ENCODE assay signal across 1 cellular context in the genomic region with DNA sequence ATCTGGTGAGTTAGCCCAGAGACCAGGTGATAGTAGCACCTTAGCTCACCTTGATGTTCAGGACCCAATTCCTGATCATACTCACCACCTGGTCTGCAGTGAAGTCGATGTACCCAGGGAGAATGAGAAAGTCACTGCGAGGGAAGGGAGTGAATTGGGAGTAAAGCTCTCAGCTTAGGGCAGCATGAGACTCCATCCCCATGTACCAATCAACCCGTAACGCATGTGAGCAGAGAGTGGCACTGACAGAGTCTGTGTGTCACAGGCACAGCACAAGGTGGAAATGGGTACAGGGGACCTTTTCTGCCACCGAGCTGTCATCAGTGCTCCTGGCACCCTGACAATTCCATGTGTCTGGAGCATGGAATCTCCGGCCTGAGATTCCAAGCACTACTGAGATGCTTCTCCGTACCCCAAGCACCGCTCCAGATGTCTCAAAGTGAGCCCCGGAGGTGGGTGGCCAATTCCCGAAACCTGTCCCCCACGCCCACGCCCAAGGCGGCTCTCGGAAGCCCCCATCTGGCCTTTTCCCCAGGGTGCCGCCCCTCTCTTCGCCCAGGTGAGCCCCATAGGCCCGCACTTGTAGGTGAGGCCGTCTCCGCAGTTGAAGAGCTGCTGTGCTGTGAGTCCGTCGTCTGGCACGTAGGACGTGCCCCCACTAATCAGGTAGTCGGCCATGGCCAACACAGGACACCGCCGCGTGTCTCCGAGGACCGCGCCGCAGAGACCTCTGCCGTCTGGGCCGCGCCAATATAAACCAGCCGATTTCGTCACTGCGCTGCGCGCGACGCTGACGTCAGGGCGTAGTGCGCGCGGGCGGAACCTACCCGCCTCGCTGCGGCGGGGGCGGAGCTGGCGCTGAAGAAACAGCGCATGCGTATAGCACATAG.
TF ChIP-seq lines count a peak whose summit lies in the region.

A gene (minus strand): TSS at position 726 of the 890 bp plus-strand sequence. CDS start 48 bp downstream, at position 678.

TF ChIP-seq in HepG2, 621 proteins besides CTCF, POLR2A, EP300 and RAD21 (continued from another document and continues in another):
- TF ChIP-seq, protein P1, sequence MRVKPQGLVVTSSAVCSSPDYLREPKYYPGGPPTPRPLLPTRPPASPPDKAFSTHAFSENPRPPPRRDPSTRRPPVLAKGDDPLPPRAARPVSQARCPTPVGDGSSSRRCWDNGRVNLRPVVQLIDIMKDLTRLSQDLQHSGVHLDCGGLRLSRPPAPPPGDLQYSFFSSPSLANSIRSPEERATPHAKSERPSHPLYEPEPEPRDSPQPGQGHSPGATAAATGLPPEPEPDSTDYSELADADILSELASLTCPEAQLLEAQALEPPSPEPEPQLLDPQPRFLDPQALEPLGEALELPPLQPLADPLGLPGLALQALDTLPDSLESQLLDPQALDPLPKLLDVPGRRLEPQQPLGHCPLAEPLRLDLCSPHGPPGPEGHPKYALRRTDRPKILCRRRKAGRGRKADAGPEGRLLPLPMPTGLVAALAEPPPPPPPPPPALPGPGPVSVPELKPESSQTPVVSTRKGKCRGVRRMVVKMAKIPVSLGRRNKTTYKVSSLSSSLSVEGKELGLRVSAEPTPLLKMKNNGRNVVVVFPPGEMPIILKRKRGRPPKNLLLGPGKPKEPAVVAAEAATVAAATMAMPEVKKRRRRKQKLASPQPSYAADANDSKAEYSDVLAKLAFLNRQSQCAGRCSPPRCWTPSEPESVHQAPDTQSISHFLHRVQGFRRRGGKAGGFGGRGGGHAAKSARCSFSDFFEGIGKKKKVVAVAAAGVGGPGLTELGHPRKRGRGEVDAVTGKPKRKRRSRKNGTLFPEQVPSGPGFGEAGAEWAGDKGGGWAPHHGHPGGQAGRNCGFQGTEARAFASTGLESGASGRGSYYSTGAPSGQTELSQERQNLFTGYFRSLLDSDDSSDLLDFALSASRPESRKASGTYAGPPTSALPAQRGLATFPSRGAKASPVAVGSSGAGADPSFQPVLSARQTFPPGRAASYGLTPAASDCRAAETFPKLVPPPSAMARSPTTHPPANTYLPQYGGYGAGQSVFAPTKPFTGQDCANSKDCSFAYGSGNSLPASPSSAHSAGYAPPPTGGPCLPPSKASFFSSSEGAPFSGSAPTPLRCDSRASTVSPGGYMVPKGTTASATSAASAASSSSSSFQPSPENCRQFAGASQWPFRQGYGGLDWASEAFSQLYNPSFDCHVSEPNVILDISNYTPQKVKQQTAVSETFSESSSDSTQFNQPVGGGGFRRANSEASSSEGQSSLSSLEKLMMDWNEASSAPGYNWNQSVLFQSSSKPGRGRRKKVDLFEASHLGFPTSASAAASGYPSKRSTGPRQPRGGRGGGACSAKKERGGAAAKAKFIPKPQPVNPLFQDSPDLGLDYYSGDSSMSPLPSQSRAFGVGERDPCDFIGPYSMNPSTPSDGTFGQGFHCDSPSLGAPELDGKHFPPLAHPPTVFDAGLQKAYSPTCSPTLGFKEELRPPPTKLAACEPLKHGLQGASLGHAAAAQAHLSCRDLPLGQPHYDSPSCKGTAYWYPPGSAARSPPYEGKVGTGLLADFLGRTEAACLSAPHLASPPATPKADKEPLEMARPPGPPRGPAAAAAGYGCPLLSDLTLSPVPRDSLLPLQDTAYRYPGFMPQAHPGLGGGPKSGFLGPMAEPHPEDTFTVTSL (CRISPR knock-in tag; IDR thresholded peaks at IDR 0.05; ENCODE audit: borderline replicate concordance) = peak; percentile 28; the same call in 1 of the 2 replicates
- 0 out of 2 replicates have a peak, but pooled peaks have one; percentile 22 for TF ChIP-seq RELA (CRISPR knock-in tag; IDR thresholded peaks at IDR 0.05)
- TF ChIP-seq, protein P2, sequence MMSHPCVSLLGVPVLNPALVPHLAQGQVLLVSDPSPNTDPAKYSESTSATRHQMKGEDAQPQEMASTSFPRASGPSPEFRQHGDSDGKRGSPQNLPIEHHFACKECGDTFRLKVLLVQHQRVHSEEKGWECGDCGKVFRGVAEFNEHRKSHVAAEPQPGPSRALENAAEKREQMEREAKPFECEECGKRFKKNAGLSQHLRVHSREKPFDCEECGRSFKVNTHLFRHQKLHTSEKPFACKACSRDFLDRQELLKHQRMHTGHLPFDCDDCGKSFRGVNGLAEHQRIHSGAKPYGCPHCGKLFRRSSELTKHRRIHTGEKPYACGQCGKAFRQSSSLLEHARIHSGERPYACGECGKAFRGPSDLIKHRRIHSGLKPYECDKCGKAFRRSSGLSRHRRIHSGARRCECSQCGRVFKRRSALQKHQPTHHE (CRISPR knock-in tag; IDR thresholded peaks at IDR 0.05; ENCODE audit: borderline replicate concordance) = peak; percentile 71; the same call in 1 of the 2 replicates
- TF ChIP-seq, protein P3, sequence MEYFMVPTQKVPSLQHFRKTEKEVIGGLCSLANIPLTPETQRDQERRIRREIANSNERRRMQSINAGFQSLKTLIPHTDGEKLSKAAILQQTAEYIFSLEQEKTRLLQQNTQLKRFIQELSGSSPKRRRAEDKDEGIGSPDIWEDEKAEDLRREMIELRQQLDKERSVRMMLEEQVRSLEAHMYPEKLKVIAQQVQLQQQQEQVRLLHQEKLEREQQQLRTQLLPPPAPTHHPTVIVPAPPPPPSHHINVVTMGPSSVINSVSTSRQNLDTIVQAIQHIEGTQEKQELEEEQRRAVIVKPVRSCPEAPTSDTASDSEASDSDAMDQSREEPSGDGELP (IDR thresholded peaks at IDR 0.05; ENCODE audit: borderline replicate concordance, low read depth) = peak; percentile 43; the same call in 1 of the 2 replicates
- TF ChIP-seq, protein P4, sequence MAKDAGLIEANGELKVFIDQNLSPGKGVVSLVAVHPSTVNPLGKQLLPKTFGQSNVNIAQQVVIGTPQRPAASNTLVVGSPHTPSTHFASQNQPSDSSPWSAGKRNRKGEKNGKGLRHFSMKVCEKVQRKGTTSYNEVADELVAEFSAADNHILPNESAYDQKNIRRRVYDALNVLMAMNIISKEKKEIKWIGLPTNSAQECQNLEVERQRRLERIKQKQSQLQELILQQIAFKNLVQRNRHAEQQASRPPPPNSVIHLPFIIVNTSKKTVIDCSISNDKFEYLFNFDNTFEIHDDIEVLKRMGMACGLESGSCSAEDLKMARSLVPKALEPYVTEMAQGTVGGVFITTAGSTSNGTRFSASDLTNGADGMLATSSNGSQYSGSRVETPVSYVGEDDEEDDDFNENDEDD (CRISPR knock-in tag; IDR thresholded peaks at IDR 0.05; ENCODE audit: borderline replicate concordance) = peak; percentile 95
- TF ChIP-seq ZNF550 (CRISPR knock-in tag; IDR thresholded peaks at IDR 0.05; ENCODE audit: borderline replicate concordance) = no peak
- TF ChIP-seq NCOA5 (CRISPR knock-in tag; IDR thresholded peaks at IDR 0.05) = peak; percentile 21
- peak; percentile 64; the same call in 1 of the 2 replicates for TF ChIP-seq JUN (CRISPR knock-in tag; IDR thresholded peaks at IDR 0.05)
- TF ChIP-seq ARNT2 (CRISPR knock-in tag; IDR thresholded peaks at IDR 0.05; ENCODE audit: low read depth) = peak; percentile 95
- no peak for TF ChIP-seq ZNF572 (CRISPR knock-in tag; IDR thresholded peaks at IDR 0.05)
- no peak for TF ChIP-seq SNRNP70 (IDR thresholded peaks at IDR 0.05; ENCODE audit: low read depth, low read length)
- 0 out of 2 replicates have a peak, but pooled peaks have one; percentile 92 for TF ChIP-seq ZNF333 (CRISPR knock-in tag; IDR thresholded peaks at IDR 0.05; ENCODE audit: borderline replicate concordance)
- TF ChIP-seq ZBTB20 (CRISPR knock-in tag; IDR thresholded peaks at IDR 0.05; ENCODE audit: borderline replicate concordance, low read depth) = 0 out of 2 replicates have a peak, but pooled peaks have one; percentile 74
- peak; percentile 88; the same call in 1 of the 2 replicates for TF ChIP-seq ZBTB38 (CRISPR knock-in tag; IDR thresholded peaks at IDR 0.05)
- TF ChIP-seq YEATS2 (CRISPR knock-in tag; IDR thresholded peaks at IDR 0.05; ENCODE audit: borderline replicate concordance) = peak; percentile 99
- no peak for TF ChIP-seq DPF2 (CRISPR knock-in tag; IDR thresholded peaks at IDR 0.05; ENCODE audit: borderline replicate concordance, low read depth)
- TF ChIP-seq ZEB1 (IDR thresholded peaks at IDR 0.05; ENCODE audit: insufficient replicate concordance, low read depth) = no peak
- TF ChIP-seq, protein P5, sequence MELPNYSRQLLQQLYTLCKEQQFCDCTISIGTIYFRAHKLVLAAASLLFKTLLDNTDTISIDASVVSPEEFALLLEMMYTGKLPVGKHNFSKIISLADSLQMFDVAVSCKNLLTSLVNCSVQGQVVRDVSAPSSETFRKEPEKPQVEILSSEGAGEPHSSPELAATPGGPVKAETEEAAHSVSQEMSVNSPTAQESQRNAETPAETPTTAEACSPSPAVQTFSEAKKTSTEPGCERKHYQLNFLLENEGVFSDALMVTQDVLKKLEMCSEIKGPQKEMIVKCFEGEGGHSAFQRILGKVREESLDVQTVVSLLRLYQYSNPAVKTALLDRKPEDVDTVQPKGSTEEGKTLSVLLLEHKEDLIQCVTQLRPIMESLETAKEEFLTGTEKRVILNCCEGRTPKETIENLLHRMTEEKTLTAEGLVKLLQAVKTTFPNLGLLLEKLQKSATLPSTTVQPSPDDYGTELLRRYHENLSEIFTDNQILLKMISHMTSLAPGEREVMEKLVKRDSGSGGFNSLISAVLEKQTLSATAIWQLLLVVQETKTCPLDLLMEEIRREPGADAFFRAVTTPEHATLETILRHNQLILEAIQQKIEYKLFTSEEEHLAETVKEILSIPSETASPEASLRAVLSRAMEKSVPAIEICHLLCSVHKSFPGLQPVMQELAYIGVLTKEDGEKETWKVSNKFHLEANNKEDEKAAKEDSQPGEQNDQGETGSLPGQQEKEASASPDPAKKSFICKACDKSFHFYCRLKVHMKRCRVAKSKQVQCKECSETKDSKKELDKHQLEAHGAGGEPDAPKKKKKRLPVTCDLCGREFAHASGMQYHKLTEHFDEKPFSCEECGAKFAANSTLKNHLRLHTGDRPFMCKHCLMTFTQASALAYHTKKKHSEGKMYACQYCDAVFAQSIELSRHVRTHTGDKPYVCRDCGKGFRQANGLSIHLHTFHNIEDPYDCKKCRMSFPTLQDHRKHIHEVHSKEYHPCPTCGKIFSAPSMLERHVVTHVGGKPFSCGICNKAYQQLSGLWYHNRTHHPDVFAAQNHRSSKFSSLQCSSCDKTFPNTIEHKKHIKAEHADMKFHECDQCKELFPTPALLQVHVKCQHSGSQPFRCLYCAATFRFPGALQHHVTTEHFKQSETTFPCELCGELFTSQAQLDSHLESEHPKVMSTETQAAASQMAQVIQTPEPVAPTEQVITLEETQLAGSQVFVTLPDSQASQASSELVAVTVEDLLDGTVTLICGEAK (IDR thresholded peaks at IDR 0.05) = no peak
- TF ChIP-seq, protein P5 (CRISPR knock-in tag; IDR thresholded peaks at IDR 0.05) = peak; percentile 93
- TF ChIP-seq SKI (IDR thresholded peaks at IDR 0.05; ENCODE audit: partially characterized antibody) = peak; percentile 82
- TF ChIP-seq, protein P6, sequence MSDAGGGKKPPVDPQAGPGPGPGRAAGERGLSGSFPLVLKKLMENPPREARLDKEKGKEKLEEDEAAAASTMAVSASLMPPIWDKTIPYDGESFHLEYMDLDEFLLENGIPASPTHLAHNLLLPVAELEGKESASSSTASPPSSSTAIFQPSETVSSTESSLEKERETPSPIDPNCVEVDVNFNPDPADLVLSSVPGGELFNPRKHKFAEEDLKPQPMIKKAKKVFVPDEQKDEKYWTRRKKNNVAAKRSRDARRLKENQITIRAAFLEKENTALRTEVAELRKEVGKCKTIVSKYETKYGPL (CRISPR knock-in tag; IDR thresholded peaks at IDR 0.05) = no peak; the same call in 1 of the 2 replicates
- 0 out of 2 replicates have a peak, but pooled peaks have one; percentile 54 for TF ChIP-seq ZNF720 (CRISPR knock-in tag; IDR thresholded peaks at IDR 0.05)
- TF ChIP-seq ZNF614 (CRISPR knock-in tag; IDR thresholded peaks at IDR 0.05; ENCODE audit: borderline replicate concordance) = peak; percentile 84
- peak; percentile 64; the same call in 1 of the 2 replicates for TF ChIP-seq SIN3A (IDR thresholded peaks at IDR 0.05; ENCODE audit: borderline replicate concordance, low read depth, low read length)
- peak; percentile 63; the same call in 1 of the 2 replicates for TF ChIP-seq SSRP1 (CRISPR knock-in tag; IDR thresholded peaks at IDR 0.05)
- TF ChIP-seq NAIF1 (CRISPR knock-in tag; IDR thresholded peaks at IDR 0.05; ENCODE audit: borderline replicate concordance) = peak; percentile 90; the same call in 1 of the 2 replicates
- peak; percentile 91 for TF ChIP-seq ZNF124 (CRISPR knock-in tag; IDR thresholded peaks at IDR 0.05)
